ENCODE assay signal across 1 cellular context in the genomic region with DNA sequence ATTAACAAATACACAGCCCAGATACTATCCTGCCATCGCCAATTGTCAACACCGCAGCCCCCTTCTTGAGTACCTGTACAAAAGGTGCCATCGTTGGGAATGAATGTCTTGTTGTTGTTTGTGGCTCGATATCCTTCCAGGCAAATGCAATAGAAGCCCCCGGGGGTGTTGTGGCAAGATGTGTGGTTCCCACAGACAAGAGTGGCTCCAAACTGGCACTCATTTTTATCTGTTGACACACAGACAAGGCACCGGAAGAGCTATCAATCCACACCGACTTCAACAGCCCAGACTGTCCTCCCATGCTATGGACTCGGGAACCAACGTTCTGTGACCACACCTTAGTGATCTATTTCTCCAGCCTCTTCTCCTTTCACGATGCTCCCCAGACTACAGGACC.
TF ChIP-seq lines count a peak whose summit lies in the region.

No MANE protein-coding gene starts in this region.

TF ChIP-seq in K562, 482 proteins besides CTCF, POLR2A, EP300 and RAD21:
- TF ChIP-seq ZBTB8A (IDR thresholded peaks at IDR 0.05; ENCODE audit: partially characterized antibody): no peak
- TF ChIP-seq POLR2AphosphoS5 (IDR thresholded peaks at IDR 0.05; ENCODE audit: control insufficient read depth, insufficient read depth, low read depth, low read length): 0 out of 2 replicates have a peak, but pooled peaks have one; percentile 5
- TF ChIP-seq, protein P1, sequence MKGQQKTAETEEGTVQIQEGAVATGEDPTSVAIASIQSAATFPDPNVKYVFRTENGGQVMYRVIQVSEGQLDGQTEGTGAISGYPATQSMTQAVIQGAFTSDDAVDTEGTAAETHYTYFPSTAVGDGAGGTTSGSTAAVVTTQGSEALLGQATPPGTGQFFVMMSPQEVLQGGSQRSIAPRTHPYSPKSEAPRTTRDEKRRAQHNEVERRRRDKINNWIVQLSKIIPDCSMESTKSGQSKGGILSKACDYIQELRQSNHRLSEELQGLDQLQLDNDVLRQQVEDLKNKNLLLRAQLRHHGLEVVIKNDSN (CRISPR knock-in tag; IDR thresholded peaks at IDR 0.05): no peak
- no peak for TF ChIP-seq ZNF584 (CRISPR knock-in tag; IDR thresholded peaks at IDR 0.05; ENCODE audit: low read depth)
- no peak for TF ChIP-seq MTA3 (IDR thresholded peaks at IDR 0.05; ENCODE audit: borderline replicate concordance)
TF ChIP-seq in K562: peak in this region for 1.
